Comparison of ENCODE assay signal across 13 cellular contexts in the genomic region with DNA sequence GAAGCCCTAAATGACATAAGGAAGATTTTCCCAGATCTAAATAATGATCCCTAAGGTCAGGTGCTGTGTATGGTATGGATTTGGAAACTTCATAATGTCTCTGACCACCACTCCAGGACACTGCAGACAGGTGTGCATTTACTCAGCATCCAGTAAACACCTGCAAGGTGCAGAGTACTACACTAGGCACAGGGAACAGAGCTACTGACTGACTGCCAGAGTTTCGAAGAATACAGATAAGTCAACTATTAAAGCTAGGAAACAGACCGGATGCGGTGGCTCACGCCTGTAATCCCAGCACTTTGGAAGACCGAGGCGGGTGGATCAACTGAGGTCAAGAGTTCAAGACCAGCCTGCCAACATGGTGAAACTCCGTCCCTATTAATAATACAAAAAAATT.
DNase-seq lines count a peak whose midpoint lies in the region; ATAC-seq, FAIRE-seq and TF ChIP-seq lines count a peak whose summit lies in the region.
"Had no signal": no experiment of that assay in that cellular context is flagged by ENCODE, and none has a peak within 500 bp of the region (broad histone marks: within the 10 kb centered on the region; RNA-seq: fewer than 3 reads in every experiment).

No MANE protein-coding gene starts in this region.

- peaks cover 0 to 10% of the 10 kb centered on the region in 2 donors for H3K36me3 ChIP-seq in ascending aorta
- H3K36me3 ChIP-seq in small intestine (ENCODE audit: control insufficient read depth in 2 of 2, insufficient read depth in 2 of 2, low read length in 2 of 2) = no peaks in the 10 kb centered on the region
- H3K36me3 ChIP-seq: neutrophil had no signal

- H3K9me3 ChIP-seq in ascending aorta = peaks cover 0 to 5% of the 10 kb centered on the region in 2 donors
- no peaks in the 10 kb centered on the region for H3K9me3 ChIP-seq in right cardiac atrium (ENCODE audit: control insufficient read depth, low read length)
- H3K9me3 ChIP-seq in small intestine (ENCODE audit: control insufficient read depth, low read depth) = no peaks in the 10 kb centered on the region
- H3K9me3 ChIP-seq: neutrophil had no signal

- no peaks in the 10 kb centered on the region for H3K27me3 ChIP-seq in ascending aorta
- no peaks in the 10 kb centered on the region for H3K27me3 ChIP-seq in right cardiac atrium (ENCODE audit: control insufficient read depth, insufficient read depth)
- no peaks in the 10 kb centered on the region for H3K27me3 ChIP-seq in small intestine (ENCODE audit: control insufficient read depth in 2 of 2, insufficient read depth in 2 of 2, low read length in 2 of 2)
- H3K27me3 ChIP-seq: neutrophil had no signal

- DNase-seq in D721Med (ENCODE audit: insufficient read length, low spot score) = no peak
- no peak for DNase-seq in ascending aorta (ENCODE audit: low spot score in 2 of 2)
- no peak for DNase-seq in right cardiac atrium
- peak; percentile 38 for DNase-seq in small intestine
- DNase-seq in NOMO-1 treated with DMSO at 0.1 percent for 48 hours (lab: John Stamatoyannopoulos, UW; ENCODE audit: unreplicated experiment) = no peak
- no peak for DNase-seq in stimulated activated naive CD4-positive, alpha-beta T cell (lab: John Stamatoyannopoulos, UW)
- no peak for DNase-seq in T-helper 9 cell
- DNase-seq in NCI-H1092 treated with DMSO at 0.1 percent for 48 hours (lab: John Stamatoyannopoulos, UW) = no peak
- DNase-seq: DND-41; effector CD4-positive, alpha-beta T cell; NCI-H1105; NCI-H510A treated with DMSO at 0.1 percent for 48 hours had no signal

- peak overlapping the region; percentile 58 to 70 for H3K27ac ChIP-seq in ascending aorta
- no peak overlapping the region for H3K27ac ChIP-seq in right cardiac atrium (ENCODE audit: low read length)
- peak overlapping the region in 1 of 2 donors; percentile 37 for H3K27ac ChIP-seq in small intestine (ENCODE audit: low read depth in 1 of 2, low read length in 1 of 2)
- H3K27ac ChIP-seq: neutrophil had no signal

- TF ChIP-seq CTCF in D721Med (IDR thresholded peaks at IDR 0.05; ENCODE audit: insufficient read depth, missing control alignments) (no peak), ascending aorta (IDR thresholded peaks at IDR 0.05) (no peak)

- H3K4me1 ChIP-seq in ascending aorta = peaks cover 0 to 27% of the 10 kb centered on the region in 2 donors
- H3K4me1 ChIP-seq in right cardiac atrium (ENCODE audit: control insufficient read depth, insufficient read depth, low read length) = no peaks in the 10 kb centered on the region
- peaks cover 0 to 2% of the 10 kb centered on the region in 2 donors for H3K4me1 ChIP-seq in small intestine (ENCODE audit: control insufficient read depth in 2 of 2, insufficient read depth in 1 of 2, low read depth in 1 of 2, low read length in 1 of 2)

- 73% methylated on average over 7 of the region's 7 CpGs for WGBS in right cardiac atrium
- 18 to 62% (median 34%) methylated on average over 7 of the region's 7 CpGs for WGBS in small intestine, 3 donors

- intact Hi-C loops in ascending aorta (cut with DNase I) (loop anchor here (5.0 kb wide), 1 partner anchor 41 kb away; no protein-coding TSS in a partner anchor), right cardiac atrium (cut with DNase I) (no loop called here)

- peak; percentile 31 to 54 for ATAC-seq in right cardiac atrium

- FAIRE-seq in D721Med (lab: Jason Lieb, UNC) (peak; percentile 84), small intestine (lab: Jason Lieb, UNC) (no peak)

- H3K4me3 ChIP-seq in ascending aorta (no peak overlapping the region), right cardiac atrium (ENCODE audit: low read length) (no peak overlapping the region), small intestine (ENCODE audit: low read depth in 1 of 2, low read length in 2 of 2) (no peak overlapping the region)
